In the genomic region with DNA sequence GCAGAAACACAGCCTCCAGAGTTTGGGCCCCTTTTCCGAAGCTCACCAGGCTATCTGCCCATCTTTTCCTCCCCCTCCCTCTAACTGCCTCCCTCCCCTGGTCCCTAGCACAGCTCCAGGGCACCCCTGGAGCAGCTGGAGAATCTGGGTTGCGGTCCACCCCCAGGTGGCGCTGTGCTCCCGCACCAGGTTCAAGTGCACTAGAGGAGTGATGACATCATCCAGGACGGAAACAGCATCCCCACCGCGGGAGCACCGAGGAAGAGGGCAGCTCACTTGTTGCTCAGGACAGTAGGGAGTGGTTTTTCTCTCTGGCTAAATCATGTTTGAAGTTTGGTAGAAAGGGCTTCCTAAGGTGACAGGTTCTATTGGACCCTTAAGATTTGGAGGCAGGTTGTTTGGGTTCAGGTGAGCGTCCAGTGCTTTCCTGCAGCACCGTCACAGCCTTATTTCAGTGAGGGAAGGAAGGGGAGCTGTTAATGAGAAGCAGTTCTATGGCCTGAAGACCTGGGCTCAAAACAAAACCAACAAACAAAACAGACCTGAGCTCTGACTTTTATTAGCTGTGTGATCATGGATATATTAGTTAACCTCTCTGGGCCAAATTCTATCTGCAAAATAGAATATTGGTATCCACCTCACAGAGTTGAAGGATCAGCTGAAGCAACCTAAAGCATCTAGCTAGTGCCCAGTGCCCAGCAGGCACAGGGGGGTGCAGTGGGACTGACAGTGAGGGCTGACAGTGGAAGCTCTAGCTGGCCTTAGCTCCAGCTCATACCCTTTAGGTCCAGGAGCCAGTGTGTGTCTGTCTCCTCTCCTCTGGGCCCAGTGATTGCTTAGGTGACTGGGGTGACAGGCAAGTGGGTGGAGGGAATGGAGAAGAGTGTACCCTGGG, we compare ENCODE assay signal across 8 cellular contexts. TPM values are rescaled to one million over a fixed set of nuclear protein-coding genes. Genes with fewer than 3 reads are reported as not detected.
DNase-seq lines count a peak whose midpoint lies in the region; ATAC-seq and TF ChIP-seq lines count a peak whose summit lies in the region.

No MANE protein-coding gene starts in this region.

- CTCF ChIA-PET in AG04449 (lab: Yijun Ruan, JAX), result interaction anchor here (0.7 to 15.5 kb wide), 40 partner anchors 9 to 414 kb away, joined by 3 to 656 read pairs (median 6); a partner anchor contains a TSS

- intact Hi-C loops in activated CD4-positive, alpha-beta T cell treated with anti-CD3 and anti-CD28 coated beads, Interleukin-2, amount 10 ng/mL, durations not matched to agents 24 days and 14 days (cut with micrococcal nuclease), result loop anchor here (1.0 to 5.0 kb wide), 4 partner anchors 61 to 241 kb away; a partner anchor contains a TSS

- POLR2A ChIA-PET in AG04449 (lab: Yijun Ruan, JAX), result interaction anchor here (0.5 to 3.3 kb wide), 13 partner anchors 8 to 87 kb away, joined by 3 to 22 read pairs (median 4); a partner anchor contains a TSS

- no peaks in the 10 kb centered on the region for H3K9me3 Mint-ChIP-seq in activated CD4-positive, alpha-beta T cell treated with anti-CD3 and anti-CD28 coated beads, Interleukin-2, amount 10 ng/mL, durations not matched to agents 24 days and 14 days

- peak; percentile 96 to 99 for TF ChIP-seq RAD21 in liver (IDR thresholded peaks at IDR 0.05)

- no peak overlapping the region for H3K9ac ChIP-seq in liver (ENCODE audit: low read depth in 1 of 2, low read length in 2 of 2)

- H3K4me3 Mint-ChIP-seq in activated CD4-positive, alpha-beta T cell treated with anti-CD3 and anti-CD28 coated beads, Interleukin-2, amount 10 ng/mL, durations not matched to agents 24 days and 14 days, result peak overlapping the region; percentile 60

- no peaks in the 10 kb centered on the region for H3K36me3 Mint-ChIP-seq in activated CD4-positive, alpha-beta T cell treated with anti-CD3 and anti-CD28 coated beads, Interleukin-2, amount 10 ng/mL, durations not matched to agents 24 days and 14 days (ENCODE audit: low read depth)

- TF ChIP-seq CTCF in AG04449 (IDR thresholded peaks at IDR 0.05; ENCODE audit: insufficient read depth, low read length, missing control alignments) (peak; percentile 99), liver (IDR thresholded peaks at IDR 0.05; ENCODE audit: low read depth, low read length, missing input control) (peak; percentile 86)

- ATAC-seq in GM18867 (IDR thresholded peaks at IDR 0.05; ENCODE audit: unreplicated experiment) (peak; percentile 76), HG03442 (IDR thresholded peaks at IDR 0.05; ENCODE audit: unreplicated experiment) (peak; percentile 63)

- no peaks in the 10 kb centered on the region for H3K36me3 ChIP-seq in liver (ENCODE audit: control insufficient read depth in 4 of 4, insufficient read depth in 3 of 4, low read depth in 1 of 4, low read length in 3 of 4)

- peaks cover 11% of the 10 kb centered on the region for H3K27me3 Mint-ChIP-seq in activated CD4-positive, alpha-beta T cell treated with anti-CD3 and anti-CD28 coated beads, Interleukin-2, amount 10 ng/mL, durations not matched to agents 24 days and 14 days

- H3K27ac Mint-ChIP-seq in activated CD4-positive, alpha-beta T cell treated with anti-CD3 and anti-CD28 coated beads, Interleukin-2, amount 10 ng/mL, durations not matched to agents 24 days and 14 days, result peak overlapping the region; percentile 78

- no peaks in the 10 kb centered on the region for H3K27me3 ChIP-seq in liver (ENCODE audit: control insufficient read depth in 4 of 4, insufficient read depth in 4 of 4, low read length in 3 of 4)

- 12% methylated on average over 10 of the region's 10 CpGs for WGBS in liver

- H3K27ac ChIP-seq in cingulate gyrus (ENCODE audit: low read depth, low read length) (peak overlapping the region; percentile 63), liver (ENCODE audit: low read depth in 1 of 2, low read length in 2 of 2) (no peak overlapping the region)

- H3K4me3 ChIP-seq in AG04449 (ENCODE audit: low read depth, low read length) (no peak overlapping the region), liver (ENCODE audit: low read depth in 1 of 3, low read length in 3 of 3) (no peak overlapping the region)

- DNase-seq in AG04449 (ENCODE audit: low read depth, low spot score) (no peak), NCI-H748 (lab: John Stamatoyannopoulos, UW; ENCODE audit: unreplicated experiment) (peak; percentile 80)
- DNase-seq in activated CD4-positive, alpha-beta T cell treated with anti-CD3 and anti-CD28 coated beads, Interleukin-2, amount 10 ng/mL, durations not matched to agents 24 days and 14 days, result peak; percentile 96
- DNase-seq in stimulated activated CD4-positive, alpha-beta T cell treated with anti-CD3 and anti-CD28 coated beads, Interleukin-4, amount 100 ng/mL, for 1 hour, result peak; percentile 81

- H3K9me3 ChIP-seq in liver (ENCODE audit: control insufficient read depth in 4 of 4, low read length in 3 of 4), result no peaks in the 10 kb centered on the region

- H3K4me1 ChIP-seq in liver (ENCODE audit: control insufficient read depth in 4 of 4, insufficient read depth in 4 of 4, low read length in 3 of 4), result peaks cover 0 to 7% (median 3%) of the 10 kb centered on the region in 4 donors

- H3K4me1 Mint-ChIP-seq in activated CD4-positive, alpha-beta T cell treated with anti-CD3 and anti-CD28 coated beads, Interleukin-2, amount 10 ng/mL, durations not matched to agents 24 days and 14 days, result peaks cover 9% of the 10 kb centered on the region

TF ChIP-seq in liver, 16 proteins besides CTCF, POLR2A, EP300 and RAD21:
- TF ChIP-seq HNF4G (IDR thresholded peaks at IDR 0.05) (no peak), RXRA (IDR thresholded peaks at IDR 0.05) (no peak), YY1 (IDR thresholded peaks at IDR 0.05) (no peak), FOXA1 (IDR thresholded peaks at IDR 0.05) (no peak), SP1 (IDR thresholded peaks at IDR 0.05) (no peak), EGR1 (IDR thresholded peaks at IDR 0.05; ENCODE audit: low read depth in 2 of 2) (no peak), FOXA2 (IDR thresholded peaks at IDR 0.05) (no peak), NR2F2 (IDR thresholded peaks at IDR 0.05) (no peak), JUND (IDR thresholded peaks at IDR 0.05) (peak; percentile 93 to 95)
- TF ChIP-seq, protein P1, sequence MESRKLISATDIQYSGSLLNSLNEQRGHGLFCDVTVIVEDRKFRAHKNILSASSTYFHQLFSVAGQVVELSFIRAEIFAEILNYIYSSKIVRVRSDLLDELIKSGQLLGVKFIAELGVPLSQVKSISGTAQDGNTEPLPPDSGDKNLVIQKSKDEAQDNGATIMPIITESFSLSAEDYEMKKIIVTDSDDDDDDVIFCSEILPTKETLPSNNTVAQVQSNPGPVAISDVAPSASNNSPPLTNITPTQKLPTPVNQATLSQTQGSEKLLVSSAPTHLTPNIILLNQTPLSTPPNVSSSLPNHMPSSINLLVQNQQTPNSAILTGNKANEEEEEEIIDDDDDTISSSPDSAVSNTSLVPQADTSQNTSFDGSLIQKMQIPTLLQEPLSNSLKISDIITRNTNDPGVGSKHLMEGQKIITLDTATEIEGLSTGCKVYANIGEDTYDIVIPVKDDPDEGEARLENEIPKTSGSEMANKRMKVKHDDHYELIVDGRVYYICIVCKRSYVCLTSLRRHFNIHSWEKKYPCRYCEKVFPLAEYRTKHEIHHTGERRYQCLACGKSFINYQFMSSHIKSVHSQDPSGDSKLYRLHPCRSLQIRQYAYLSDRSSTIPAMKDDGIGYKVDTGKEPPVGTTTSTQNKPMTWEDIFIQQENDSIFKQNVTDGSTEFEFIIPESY (IDR thresholded peaks at IDR 0.05), result no peak
- TF ChIP-seq, protein P2, sequence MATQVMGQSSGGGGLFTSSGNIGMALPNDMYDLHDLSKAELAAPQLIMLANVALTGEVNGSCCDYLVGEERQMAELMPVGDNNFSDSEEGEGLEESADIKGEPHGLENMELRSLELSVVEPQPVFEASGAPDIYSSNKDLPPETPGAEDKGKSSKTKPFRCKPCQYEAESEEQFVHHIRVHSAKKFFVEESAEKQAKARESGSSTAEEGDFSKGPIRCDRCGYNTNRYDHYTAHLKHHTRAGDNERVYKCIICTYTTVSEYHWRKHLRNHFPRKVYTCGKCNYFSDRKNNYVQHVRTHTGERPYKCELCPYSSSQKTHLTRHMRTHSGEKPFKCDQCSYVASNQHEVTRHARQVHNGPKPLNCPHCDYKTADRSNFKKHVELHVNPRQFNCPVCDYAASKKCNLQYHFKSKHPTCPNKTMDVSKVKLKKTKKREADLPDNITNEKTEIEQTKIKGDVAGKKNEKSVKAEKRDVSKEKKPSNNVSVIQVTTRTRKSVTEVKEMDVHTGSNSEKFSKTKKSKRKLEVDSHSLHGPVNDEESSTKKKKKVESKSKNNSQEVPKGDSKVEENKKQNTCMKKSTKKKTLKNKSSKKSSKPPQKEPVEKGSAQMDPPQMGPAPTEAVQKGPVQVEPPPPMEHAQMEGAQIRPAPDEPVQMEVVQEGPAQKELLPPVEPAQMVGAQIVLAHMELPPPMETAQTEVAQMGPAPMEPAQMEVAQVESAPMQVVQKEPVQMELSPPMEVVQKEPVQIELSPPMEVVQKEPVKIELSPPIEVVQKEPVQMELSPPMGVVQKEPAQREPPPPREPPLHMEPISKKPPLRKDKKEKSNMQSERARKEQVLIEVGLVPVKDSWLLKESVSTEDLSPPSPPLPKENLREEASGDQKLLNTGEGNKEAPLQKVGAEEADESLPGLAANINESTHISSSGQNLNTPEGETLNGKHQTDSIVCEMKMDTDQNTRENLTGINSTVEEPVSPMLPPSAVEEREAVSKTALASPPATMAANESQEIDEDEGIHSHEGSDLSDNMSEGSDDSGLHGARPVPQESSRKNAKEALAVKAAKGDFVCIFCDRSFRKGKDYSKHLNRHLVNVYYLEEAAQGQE (IDR thresholded peaks at IDR 0.05), result no peak
- TF ChIP-seq, protein P3, sequence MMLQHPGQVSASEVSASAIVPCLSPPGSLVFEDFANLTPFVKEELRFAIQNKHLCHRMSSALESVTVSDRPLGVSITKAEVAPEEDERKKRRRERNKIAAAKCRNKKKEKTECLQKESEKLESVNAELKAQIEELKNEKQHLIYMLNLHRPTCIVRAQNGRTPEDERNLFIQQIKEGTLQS (IDR thresholded peaks at IDR 0.05), result peak; percentile 94

RNA-seq across cellular contexts. Expression of a gene that starts 7.5 kb away (rescaled TPM):
- 0.38 and 0.77 TPM in 2 replicates for total RNA-seq in activated CD4-positive, alpha-beta T cell treated with anti-CD3 and anti-CD28 coated beads, Interleukin-2, amount 10 ng/mL, durations not matched to agents 24 days and 14 days
- total RNA-seq in liver, result 1 to 10 TPM in 1 of 2 donors, under 1 TPM in 1; 0.47 to 1.3 TPM
- 1 to 10 TPM; 2.8 to 4.1 TPM for polyA plus RNA-seq in liver

RNA-seq across cellular contexts. Expression of a gene that starts 50.2 kb away (rescaled TPM):
- total RNA-seq in activated CD4-positive, alpha-beta T cell treated with anti-CD3 and anti-CD28 coated beads, Interleukin-2, amount 10 ng/mL, durations not matched to agents 24 days and 14 days, result not detected in 2 replicates
- total RNA-seq in liver, result 1 to 10 TPM in 1 of 2 donors, under 1 TPM in 1; 0.14 to 4.4 TPM
- polyA plus RNA-seq in liver, result 1 to 10 TPM in 1 of 2 donors, under 1 TPM in 1; 0.47 to 3.9 TPM

RNA-seq across cellular contexts. Expression of a gene that starts 59.1 kb away (rescaled TPM):
- 119 and 122 TPM in 2 replicates for total RNA-seq in activated CD4-positive, alpha-beta T cell treated with anti-CD3 and anti-CD28 coated beads, Interleukin-2, amount 10 ng/mL, durations not matched to agents 24 days and 14 days
- 10 to 100 TPM; 21.1 to 43.5 TPM for total RNA-seq in liver
- 10 to 100 TPM; 58.4 to 72.1 TPM for polyA plus RNA-seq in liver
